ENCODE assay signal across 20 cellular contexts in the genomic region with DNA sequence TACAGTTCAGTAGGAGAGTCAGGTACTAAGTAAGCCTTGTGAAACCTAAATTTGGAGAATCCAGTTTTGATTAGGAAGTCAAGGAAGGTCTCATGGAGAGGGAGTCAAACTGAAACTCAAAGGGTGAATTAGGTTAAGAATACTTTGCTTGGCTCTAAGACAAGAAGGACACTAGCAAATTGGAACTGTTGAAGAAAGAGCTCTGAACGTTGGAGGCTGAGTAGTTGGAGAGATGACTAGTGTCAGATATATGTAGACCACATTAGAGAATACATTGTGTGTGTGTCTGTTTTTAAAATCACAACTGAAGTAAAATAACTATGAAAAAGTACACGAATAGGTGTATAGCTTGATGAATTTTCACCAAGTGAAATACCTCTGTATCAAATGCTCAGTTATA. TPM values are rescaled to one million over a fixed set of nuclear protein-coding genes. Genes with fewer than 3 reads are reported as not detected.
DNase-seq lines count a peak whose midpoint lies in the region; ATAC-seq, FAIRE-seq and TF ChIP-seq lines count a peak whose summit lies in the region.
"Had no signal": no experiment of that assay in that cellular context is flagged by ENCODE, and none has a peak within 500 bp of the region (broad histone marks: within the 10 kb centered on the region; RNA-seq: fewer than 3 reads in every experiment).

No MANE protein-coding gene starts in this region.

- in situ Hi-C loops in K562 (cut with MboI), result no loop called here

- no peak overlapping the region for H2AFZ ChIP-seq in K562 (ENCODE audit: low read depth, low read length)

- no peaks in the 10 kb centered on the region for H4K20me1 ChIP-seq in K562 (replicated peaks; ENCODE audit: control insufficient read depth, insufficient read depth, low read length)

- H3K27ac ChIP-seq in K562 (ENCODE audit: extremely low read depth, low read depth, low read length) (peak overlapping the region; percentile 27; the same call in 1 of the 3 replicates), prostate gland (no peak overlapping the region)
- H3K27ac ChIP-seq: HL-60, sigmoid colon, SK-N-MC had no signal

- H3K9me3 Mint-ChIP-seq in HFFc6, result no peaks in the 10 kb centered on the region
- H3K9me3 Mint-ChIP-seq: activated CD4-positive, alpha-beta T cell treated with anti-CD3 and anti-CD28 coated beads, Interleukin-2, amount 10 ng/mL, durations not matched to agents 24 days and 14 days; activated naive CD4-positive, alpha-beta T cell treated with anti-CD3 and anti-CD28 coated beads, Interleukin-2, amount 10 ng/mL, durations not matched to agents 7 days and 5 days had no signal

- no peak overlapping the region for H3K4me2 ChIP-seq in K562 (ENCODE audit: insufficient read depth, low read length)

- no peak for TF ChIP-seq EP300 in K562 (IDR thresholded peaks at IDR 0.05; ENCODE audit: low read length)

- intact Hi-C loops in K562 (cut with micrococcal nuclease) (no loop called here), prostate gland (cut with DNase I) (no loop called here)

- no peak overlapping the region for H3K4me3 Mint-ChIP-seq in HFFc6
- H3K4me3 Mint-ChIP-seq: activated CD4-positive, alpha-beta T cell treated with anti-CD3 and anti-CD28 coated beads, Interleukin-2, amount 10 ng/mL, durations not matched to agents 24 days and 14 days; activated naive CD4-positive, alpha-beta T cell treated with anti-CD3 and anti-CD28 coated beads, Interleukin-2, amount 10 ng/mL, durations not matched to agents 7 days and 5 days had no signal

- TF ChIP-seq POLR2A in K562 (conservative IDR thresholded peaks at IDR 0.05), result no peak
- no peak for TF ChIP-seq POLR2A in prostate gland (IDR thresholded peaks at IDR 0.05)

- TF ChIP-seq CTCF in HFFc6 (IDR thresholded peaks at IDR 0.05) (no peak), K562 (IDR thresholded peaks at IDR 0.05 in 2 of 3, conservative IDR thresholded peaks at IDR 0.05 in 1 of 3; ENCODE audit: insufficient read depth in 2 of 3, low read depth in 1 of 3, low read length in 3 of 3) (no peak), prostate gland (IDR thresholded peaks at IDR 0.05) (no peak)

- no peaks in the 10 kb centered on the region for H3K9me1 ChIP-seq in K562 (ENCODE audit: control insufficient read depth, insufficient read depth, low read length)

- H3K27me3 Mint-ChIP-seq in HFFc6 (ENCODE audit: insufficient read depth), result peaks cover 3% of the 10 kb centered on the region; the same call in 1 of the 2 replicates
- H3K27me3 Mint-ChIP-seq: activated CD4-positive, alpha-beta T cell treated with anti-CD3 and anti-CD28 coated beads, Interleukin-2, amount 10 ng/mL, durations not matched to agents 24 days and 14 days; activated naive CD4-positive, alpha-beta T cell treated with anti-CD3 and anti-CD28 coated beads, Interleukin-2, amount 10 ng/mL, durations not matched to agents 7 days and 5 days had no signal

- peaks cover 2 to 12% of the 10 kb centered on the region in 2 experiments; a peak in 2 of 5 replicates for H3K4me1 ChIP-seq in K562 (replicated peaks in 1 of 2; ENCODE audit: control insufficient read depth in 2 of 2, insufficient read depth in 2 of 2, low read length in 2 of 2)
- H3K4me1 ChIP-seq in prostate gland (replicated peaks), result no peaks in the 10 kb centered on the region

- H3K36me3 Mint-ChIP-seq in HFFc6 (ENCODE audit: low read depth), result peaks cover 8% of the 10 kb centered on the region; the same call in 1 of the 2 replicates

- peak; percentile 10 for DNase-seq in AG08396 (ENCODE audit: low spot score)
- peak; percentile 25 for DNase-seq in HFFc6
- no peak for DNase-seq in K562 (ENCODE audit: extremely low read depth in 1 of 4, low spot score in 3 of 4)
- DNase-seq in medulla oblongata (ENCODE audit: extremely low spot score), result peak; percentile 9
- DNase-seq in prostate gland (ENCODE audit: low spot score), result no peak
- no peak for DNase-seq in NCI-H2029 treated with DMSO at 0.1 percent for 48 hours (lab: John Stamatoyannopoulos, UW)
- DNase-seq: activated CD4-positive, alpha-beta T cell treated with anti-CD3 and anti-CD28 coated beads, Interleukin-2, amount 10 ng/mL, durations not matched to agents 24 days and 14 days; activated naive CD4-positive, alpha-beta T cell treated with anti-CD3 and anti-CD28 coated beads, Interleukin-2, amount 10 ng/mL, durations not matched to agents 7 days and 5 days; effector CD8-positive, alpha-beta T cell; hippocampal formation; kidney glomerular epithelial cell; NCI-H1092 treated with DMSO at 0.1 percent for 48 hours; occipital lobe; sigmoid colon; T1000 had no signal

- peaks cover 93% of the 10 kb centered on the region for H3K79me2 ChIP-seq in K562 (ENCODE audit: control insufficient read depth, insufficient read depth, low read length)

- peak overlapping the region; percentile 22 for H3K27ac Mint-ChIP-seq in HFFc6
- H3K27ac Mint-ChIP-seq: activated CD4-positive, alpha-beta T cell treated with anti-CD3 and anti-CD28 coated beads, Interleukin-2, amount 10 ng/mL, durations not matched to agents 24 days and 14 days; activated naive CD4-positive, alpha-beta T cell treated with anti-CD3 and anti-CD28 coated beads, Interleukin-2, amount 10 ng/mL, durations not matched to agents 7 days and 5 days had no signal

- H3K9ac ChIP-seq in K562 (ENCODE audit: insufficient read depth in 1 of 2, low read depth in 2 of 2, low read length in 2 of 2), result no peak overlapping the region

- no peak overlapping the region for H3K4me3 ChIP-seq in K562
- H3K4me3 ChIP-seq in prostate gland, result no peak overlapping the region
- H3K4me3 ChIP-seq: sigmoid colon, SK-N-MC had no signal

- BruUV-seq in K562 (replicated peaks; lab: Mats Ljungman, UMichigan), result no TSS peak

- H3K9me3 ChIP-seq in K562 (replicated peaks; ENCODE audit: control insufficient read depth, insufficient read depth, low read depth, low read length), result no peaks in the 10 kb centered on the region
- no peaks in the 10 kb centered on the region for H3K9me3 ChIP-seq in prostate gland
- H3K9me3 ChIP-seq: sigmoid colon had no signal

- H3K27me3 ChIP-seq in K562 (ENCODE audit: control insufficient read depth in 2 of 2, insufficient read depth in 2 of 2, low read length in 2 of 2) (no peaks in the 10 kb centered on the region), prostate gland (replicated peaks; ENCODE audit: insufficient read depth) (no peaks in the 10 kb centered on the region)
- H3K27me3 ChIP-seq: sigmoid colon had no signal

- POLR2A ChIA-PET in K562 (lab: Yijun Ruan, JAX), result interaction anchor here (0.5 to 1.2 kb wide), 4 partner anchors 8 to 193 kb away, joined by 3 to 5 read pairs (median 4); no protein-coding TSS in a partner anchor

- peaks cover 24% of the 10 kb centered on the region for H3K4me1 Mint-ChIP-seq in HFFc6 (ENCODE audit: low read depth)

- CTCF ChIA-PET in K562 (lab: Yijun Ruan, JAX; ENCODE audit: low intra/inter-chr PET ratio), result no interaction called here

- peak; percentile 15 for FAIRE-seq in K562 (lab: Jason Lieb, UNC)
- FAIRE-seq: H1 had no signal

- TF ChIP-seq RAD21 in K562 (CRISPR knock-in tag; conservative IDR thresholded peaks at IDR 0.05 in 1 of 2, IDR thresholded peaks at IDR 0.05 in 1 of 2), result no peak

- ATAC-seq in K562, result peak; percentile 31
- ATAC-seq in esophagus mucosa, result no peak
- no peak for ATAC-seq in GM21360 (IDR thresholded peaks at IDR 0.05; ENCODE audit: unreplicated experiment)

- 10% methylated on average over 2 of the region's 2 CpGs for WGBS in K562 (ENCODE audit: insufficient coverage, low coverage, missing lambda C conversion rate)
- WGBS in prostate gland, result 40% methylated on average over 2 of the region's 2 CpGs

- peaks cover 34% of the 10 kb centered on the region for H3K36me3 ChIP-seq in K562 (ENCODE audit: control insufficient read depth, insufficient read depth, low read length)
- H3K36me3 ChIP-seq in prostate gland, result no peaks in the 10 kb centered on the region

RNA-seq across cellular contexts. Expression of a gene that starts 6.3 kb away (rescaled TPM):
- total RNA-seq in HFFc6 (2021; fragmentation: NEBNext Ultra II Directional; extraction: Animal tissue kit (Norgen Biotek cat#: 25700)), result 10 to 100 TPM; 47.9 to 62.8 (median 61.4) TPM
- 5.9 and 44.1 TPM in 2 replicates for total RNA-seq in K562 (2011; cell fraction: chromatin; rRNA removed; ENCODE audit: low replicate concordance)
- 3.3 and 5.4 TPM in 2 replicates for total RNA-seq in K562 (2011; cell fraction: nucleolus; rRNA removed)
- 12.9 and 27.5 TPM in 2 replicates for total RNA-seq in K562 (2011; cell fraction: nucleoplasm; rRNA removed)
- 41.7 and 47.1 TPM in 2 replicates for total RNA-seq in K562 (2014; rRNA removed)
- 61.6 and 78.9 TPM in 2 replicates for total RNA-seq in K562 (2014; rRNA removed; fragmentation: Illumina TruSeq; extraction: Trizol)
- 52.7 and 58.7 TPM in 2 replicates for total RNA-seq in K562 (2015; rRNA removed; fragmentation: Illumina TruSeq; extraction: Trizol)
- total RNA-seq in K562 (2021), result 80.9 and 83.1 TPM in 2 replicates
- polyA plus RNA-seq in K562 (2011; rRNA removed), result 36.9 and 64.0 TPM in 2 replicates
- 4.7 and 13.5 TPM in 2 replicates for polyA plus RNA-seq in K562 (2011; cell fraction: cytosol; rRNA removed)
- polyA plus RNA-seq in K562 (2011; cell fraction: nucleus; rRNA removed), result 4.1 and 7.3 TPM in 2 replicates
- 70.0 and 81.1 TPM in 2 replicates for polyA plus RNA-seq in K562 (2012)
- polyA plus RNA-seq in K562 (2014; fragmentation: Illumina TruSeq; extraction: Trizol), result 81.9 and 85.9 TPM in 2 replicates
- polyA plus RNA-seq in K562 (2014; fragmentation: Nextera tagmentation; extraction: Ambion mirVana), result 100 to 1,000 TPM; 117 to 137 TPM
- polyA plus RNA-seq in K562 (2014; rRNA removed), result 63.2 and 69.3 TPM in 2 replicates
- polyA minus RNA-seq in K562 (2011; rRNA and poly(A)+ RNA removed), result 40.8 and 41.4 TPM in 2 replicates
- polyA minus RNA-seq in K562 (2011; cell fraction: cytosol; rRNA and poly(A)+ RNA removed), result 18.8 and 21.5 TPM in 2 replicates
- polyA minus RNA-seq in K562 (2011; cell fraction: nucleus; rRNA and poly(A)+ RNA removed), result 2.8 and 6.4 TPM in 2 replicates
- total RNA-seq in esophagus mucosa, result 42.2 TPM
- total RNA-seq in prostate gland, result 10 to 100 TPM; 28.5 to 38.0 TPM

RNA-seq across cellular contexts. Expression of a gene that starts 42.3 kb away (rescaled TPM):
- total RNA-seq in HFFc6 (2021; fragmentation: NEBNext Ultra II Directional; extraction: Animal tissue kit (Norgen Biotek cat#: 25700)), result 100 to 1,000 TPM; 128 to 471 (median 424) TPM
- total RNA-seq in K562 (2011; cell fraction: chromatin; rRNA removed; ENCODE audit: low replicate concordance), result 88.1 and 137 TPM in 2 replicates
- 154 and 205 TPM in 2 replicates for total RNA-seq in K562 (2011; cell fraction: nucleolus; rRNA removed)
- 184 and 200 TPM in 2 replicates for total RNA-seq in K562 (2011; cell fraction: nucleoplasm; rRNA removed)
- total RNA-seq in K562 (2014; rRNA removed) (147 and 180 TPM in 2 replicates), K562 (2014; rRNA removed; fragmentation: Illumina TruSeq; extraction: Trizol) (256 and 289 TPM in 2 replicates), K562 (2015; rRNA removed; fragmentation: Illumina TruSeq; extraction: Trizol) (149 and 165 TPM in 2 replicates), K562 (2021) (173 and 193 TPM in 2 replicates), esophagus mucosa (7.9 TPM), prostate gland (10 to 100 TPM; 29.1 to 44.3 TPM)
- polyA plus RNA-seq in K562 (2011; rRNA removed) (124 and 136 TPM in 2 replicates), K562 (2014; fragmentation: Illumina TruSeq; extraction: Trizol) (259 and 284 TPM in 2 replicates), K562 (2014; fragmentation: Nextera tagmentation; extraction: Ambion mirVana) (100 to 1,000 TPM; 275 to 304 TPM), K562 (2014; rRNA removed) (169 and 189 TPM in 2 replicates)
- polyA plus RNA-seq in K562 (2011; cell fraction: cytosol; rRNA removed), result 61.8 and 105 TPM in 2 replicates
- polyA plus RNA-seq in K562 (2011; cell fraction: nucleus; rRNA removed), result 20.2 and 32.5 TPM in 2 replicates
- 208 and 216 TPM in 2 replicates for polyA plus RNA-seq in K562 (2012)
- 80.5 and 89.5 TPM in 2 replicates for polyA minus RNA-seq in K562 (2011; rRNA and poly(A)+ RNA removed)
- polyA minus RNA-seq in K562 (2011; cell fraction: cytosol; rRNA and poly(A)+ RNA removed), result 42.2 and 44.1 TPM in 2 replicates
- polyA minus RNA-seq in K562 (2011; cell fraction: nucleus; rRNA and poly(A)+ RNA removed), result 5.8 and 12.2 TPM in 2 replicates
- total RNA-seq: H1 had no signal

RNA-seq across cellular contexts. Expression of a gene that starts 49.8 kb away (rescaled TPM):
- 10 to 100 TPM; 26.4 to 31.0 (median 28.9) TPM for total RNA-seq in HFFc6 (2021; fragmentation: NEBNext Ultra II Directional; extraction: Animal tissue kit (Norgen Biotek cat#: 25700))
- total RNA-seq in K562 (2011; cell fraction: chromatin; rRNA removed; ENCODE audit: low replicate concordance), result 72.0 and 118 TPM in 2 replicates
- total RNA-seq in K562 (2011; cell fraction: nucleolus; rRNA removed), result 52.4 and 53.4 TPM in 2 replicates
- 71.7 and 77.1 TPM in 2 replicates for total RNA-seq in K562 (2011; cell fraction: nucleoplasm; rRNA removed)
- total RNA-seq in K562 (2014; rRNA removed), result 69.9 and 81.4 TPM in 2 replicates
- 97.2 and 109 TPM in 2 replicates for total RNA-seq in K562 (2014; rRNA removed; fragmentation: Illumina TruSeq; extraction: Trizol)
- 84.7 and 85.0 TPM in 2 replicates for total RNA-seq in K562 (2015; rRNA removed; fragmentation: Illumina TruSeq; extraction: Trizol)
- 92.6 and 103 TPM in 2 replicates for total RNA-seq in K562 (2021)
- polyA plus RNA-seq in K562 (2011; rRNA removed), result 83.3 and 94.8 TPM in 2 replicates
- polyA plus RNA-seq in K562 (2011; cell fraction: cytosol; rRNA removed), result 51.6 and 77.5 TPM in 2 replicates
- 58.7 and 70.3 TPM in 2 replicates for polyA plus RNA-seq in K562 (2011; cell fraction: nucleus; rRNA removed)
- 57.6 and 58.4 TPM in 2 replicates for polyA plus RNA-seq in K562 (2012)
- polyA plus RNA-seq in K562 (2014; fragmentation: Illumina TruSeq; extraction: Trizol), result 116 and 156 TPM in 2 replicates
- 10 to 100 TPM; 45.2 to 66.1 TPM for polyA plus RNA-seq in K562 (2014; fragmentation: Nextera tagmentation; extraction: Ambion mirVana)
- 93.3 and 106 TPM in 2 replicates for polyA plus RNA-seq in K562 (2014; rRNA removed)
- polyA minus RNA-seq in K562 (2011; rRNA and poly(A)+ RNA removed), result 241 and 312 TPM in 2 replicates
- 89.6 and 115 TPM in 2 replicates for polyA minus RNA-seq in K562 (2011; cell fraction: cytosol; rRNA and poly(A)+ RNA removed)
- 27.6 and 48.0 TPM in 2 replicates for polyA minus RNA-seq in K562 (2011; cell fraction: nucleus; rRNA and poly(A)+ RNA removed)
- total RNA-seq in esophagus mucosa, result 22.8 TPM
- 10 to 100 TPM; 18.5 to 37.0 TPM for total RNA-seq in prostate gland

Comparison
In these comparisons a context has a peak if more than half of its experiments do, and no peak if none do; other contexts are left out.
1. DNase-seq: peak in AG08396 (single experiment), HFFc6 (single experiment) and medulla oblongata (single experiment); none in K562 (0 of 4), prostate gland (single experiment) and NCI-H2029 treated with DMSO at 0.1 percent for 48 hours (single experiment).